ENCODE assay signal across 12 cellular contexts in genomic region chr2:162732946-162733698, GRCh38.
DNase-seq lines count a peak whose midpoint lies in the region; ATAC-seq and TF ChIP-seq lines count a peak whose summit lies in the region.
"Had no signal": no experiment of that assay in that cellular context is flagged by ENCODE, and none has a peak within 500 bp of the region (broad histone marks: within the 10 kb centered on the region; RNA-seq: fewer than 3 reads in every experiment).

No MANE protein-coding gene starts in this region.

- DNase-seq in DMS53 treated with DMSO at 0.1 percent for 48 hours (lab: John Stamatoyannopoulos, UW; ENCODE audit: unreplicated experiment) (peak; percentile 95), NCI-H510A treated with DMSO at 0.1 percent for 48 hours (lab: John Stamatoyannopoulos, UW) (peak; percentile 91), iPS DF 4.7 (ENCODE audit: extremely low read depth, low spot score) (peak; percentile 28), endothelial cell (ENCODE audit: low spot score) (no peak), NCI-H2171 treated with DMSO at 0.1 percent for 48 hours (lab: John Stamatoyannopoulos, UW) (no peak)
- no peak for DNase-seq in activated CD8-positive, alpha-beta memory T cell treated with anti-CD3 and anti-CD28 coated beads, Interleukin-2, amount 50 U/mL, for 48 hours
- DNase-seq: CD4-positive, CD25-positive, alpha-beta regulatory T cell; IMR-90; SW 1271; thyroid gland had no signal

- H3K9me3 Mint-ChIP-seq in endothelial cell (ENCODE audit: unreplicated experiment): no peaks in the 10 kb centered on the region

- H3K27me3 Mint-ChIP-seq in endothelial cell (ENCODE audit: unreplicated experiment): peaks cover 2% of the 10 kb centered on the region
- H3K27me3 Mint-ChIP-seq: CD4-positive, CD25-positive, alpha-beta regulatory T cell had no signal

- H3K36me3 Mint-ChIP-seq in endothelial cell (ENCODE audit: low read depth, unreplicated experiment): no peaks in the 10 kb centered on the region
- H3K36me3 Mint-ChIP-seq: CD4-positive, CD25-positive, alpha-beta regulatory T cell had no signal

- no peak overlapping the region for H3K27ac Mint-ChIP-seq in endothelial cell (ENCODE audit: unreplicated experiment)

- no peak for TF ChIP-seq CTCF in endothelial cell (IDR thresholded peaks at IDR 0.05; ENCODE audit: unreplicated experiment)

- no peak overlapping the region for H3K4me3 Mint-ChIP-seq in endothelial cell (ENCODE audit: unreplicated experiment)
- H3K4me3 Mint-ChIP-seq: CD4-positive, CD25-positive, alpha-beta regulatory T cell had no signal

- ATAC-seq in HG02852 (IDR thresholded peaks at IDR 0.05; ENCODE audit: unreplicated experiment) (peak; percentile 38), HG02885 (IDR thresholded peaks at IDR 0.05; ENCODE audit: poor library complexity, unreplicated experiment) (no peak)

- H3K4me1 Mint-ChIP-seq in endothelial cell (ENCODE audit: unreplicated experiment): no peaks in the 10 kb centered on the region
- H3K4me1 Mint-ChIP-seq: CD4-positive, CD25-positive, alpha-beta regulatory T cell had no signal

Comparison
In these comparisons a context has a peak if more than half of its experiments do, and no peak if none do; other contexts are left out.
1. DNase-seq: peak in DMS53 treated with DMSO at 0.1 percent for 48 hours (single experiment), NCI-H510A treated with DMSO at 0.1 percent for 48 hours (single experiment) and iPS DF 4.7 (single experiment); none in activated CD8-positive, alpha-beta memory T cell treated with anti-CD3 and anti-CD28 coated beads, Interleukin-2, amount 50 U/mL, for 48 hours (single experiment), endothelial cell (single experiment) and NCI-H2171 treated with DMSO at 0.1 percent for 48 hours (single experiment).